ENCODE assay signal across 19 cellular contexts in genomic region chr15:89377042-89377841, GRCh38. TPM values are rescaled to one million over a fixed set of nuclear protein-coding genes. Genes with fewer than 3 reads are reported as not detected.
DNase-seq lines count a peak whose midpoint lies in the region; ATAC-seq and TF ChIP-seq lines count a peak whose summit lies in the region.
"Had no signal": no experiment of that assay in that cellular context is flagged by ENCODE, and none has a peak within 500 bp of the region (broad histone marks: within the 10 kb centered on the region; RNA-seq: fewer than 3 reads in every experiment).

No MANE protein-coding gene starts in this region.

- no peak overlapping the region for H3K4me3 ChIP-seq in CD8-positive, alpha-beta memory T cell (ENCODE audit: low read length)
- H3K4me3 ChIP-seq: psoas muscle had no signal

- CTCF ChIA-PET in CD8-positive, alpha-beta memory T cell (lab: Charles Lee) = interaction anchor here (4.5 kb wide), 1 partner anchor 19 kb away, joined by 32 read pairs; no protein-coding TSS in a partner anchor
- CTCF ChIA-PET in activated B cell treated with CpG ODN at 0.5 μM for 24 hours (lab: Charles Lee) = interaction anchor here (3.7 kb wide), 1 partner anchor 19 kb away, joined by 18 read pairs; no protein-coding TSS in a partner anchor

- TF ChIP-seq CTCF in 22Rv1 (IDR thresholded peaks at IDR 0.05) (no peak), activated B cell treated with CpG ODN at 0.5 μM for 24 hours (IDR thresholded peaks at IDR 0.05) (no peak)

- no peaks in the 10 kb centered on the region for H3K36me3 ChIP-seq in CD8-positive, alpha-beta memory T cell (ENCODE audit: insufficient read depth, low read length)
- H3K36me3 ChIP-seq: stomach, transverse colon had no signal

- no peaks in the 10 kb centered on the region for H3K9me3 ChIP-seq in CD8-positive, alpha-beta memory T cell (ENCODE audit: low read length)
- H3K9me3 ChIP-seq: psoas muscle, stomach, transverse colon had no signal

- H3K27ac ChIP-seq in 22Rv1 = peak overlapping the region; percentile 88
- no peak overlapping the region for H3K27ac ChIP-seq in CD8-positive, alpha-beta memory T cell (ENCODE audit: low read depth, low read length)
- H3K27ac ChIP-seq: psoas muscle, stomach, transverse colon had no signal

- peaks cover 51 to 55% of the 10 kb centered on the region in 2 donors for H3K27me3 Mint-ChIP-seq in CD8-positive, alpha-beta memory T cell
- H3K27me3 Mint-ChIP-seq in activated B cell treated with CpG ODN at 0.5 μM for 24 hours (peaks cover 60% of the 10 kb centered on the region), immature natural killer cell (ENCODE audit: low read depth in 3 of 3) (peaks cover 11 to 37% (median 33%) of the 10 kb centered on the region in 3 donors)

- peaks cover 34% of the 10 kb centered on the region for H3K27me3 ChIP-seq in CD8-positive, alpha-beta memory T cell (ENCODE audit: insufficient read depth, low read length, poor library complexity, severe bottlenecking)

- peaks cover 0 to under 1% (median 0%) of the 10 kb centered on the region in 5 donors for H3K9me3 Mint-ChIP-seq in CD8-positive, alpha-beta memory T cell
- H3K9me3 Mint-ChIP-seq in activated B cell treated with CpG ODN at 0.5 μM for 24 hours (no peaks in the 10 kb centered on the region), immature natural killer cell (no peaks in the 10 kb centered on the region)
- H3K9me3 Mint-ChIP-seq: activated CD4-positive, alpha-beta T cell treated with anti-CD3 and anti-CD28 coated beads, Interleukin-2, amount 10 ng/mL, durations not matched to agents 24 days and 14 days had no signal

- peaks cover 7 to 37% (median 10%) of the 10 kb centered on the region in 3 donors for H3K4me1 Mint-ChIP-seq in CD8-positive, alpha-beta memory T cell
- H3K4me1 Mint-ChIP-seq in activated B cell treated with CpG ODN at 0.5 μM for 24 hours (peaks cover 14% of the 10 kb centered on the region), immature natural killer cell (peaks cover 13 to 14% of the 10 kb centered on the region in 2 donors)
- H3K4me1 Mint-ChIP-seq: activated CD4-positive, alpha-beta T cell treated with anti-CD3 and anti-CD28 coated beads, Interleukin-2, amount 10 ng/mL, durations not matched to agents 24 days and 14 days had no signal

- intact Hi-C loops in activated B cell treated with CpG ODN at 0.5 μM for 24 hours (cut with micrococcal nuclease) = no loop called here

- DNase-seq in CD8-positive, alpha-beta memory T cell = no peak
- DNase-seq in activated B cell treated with CpG ODN at 0.5 μM for 24 hours = no peak
- no peak for DNase-seq in immature natural killer cell
- no peak for DNase-seq in NCI-H2107 treated with DMSO at 0.1 percent for 48 hours (lab: John Stamatoyannopoulos, UW; ENCODE audit: unreplicated experiment)
- no peak for DNase-seq in SKM-1 treated with dmso at 0.1 percent for 144 hours (lab: John Stamatoyannopoulos, UW; ENCODE audit: unreplicated experiment)
- no peak for DNase-seq in stimulated activated CD4-positive, alpha-beta T cell treated with anti-CD3 and anti-CD28 coated beads, Interleukin-4, amount 100 ng/mL, for 24 hours
- DNase-seq: activated CD4-positive, alpha-beta T cell treated with anti-CD3 and anti-CD28 coated beads, Interleukin-2, amount 10 ng/mL, durations not matched to agents 24 days and 14 days; activated gamma-delta T cell treated with Interleukin-2 at 50 U/mL for 16 hours; DMS79 treated with DMSO at 0.1 percent for 48 hours; effector memory CD4-positive, alpha-beta T cell; NCI-H2107; NCI-H524; psoas muscle; stimulated activated CD4-positive, alpha-beta T cell treated with anti-CD3 and anti-CD28 coated beads, Interleukin-1b, Interleukin-23, amount 100 ng/mL, for 48 hours; stomach; transverse colon had no signal

- H3K4me3 Mint-ChIP-seq in CD8-positive, alpha-beta memory T cell = peak overlapping the region in 6 of 7 donors; percentile 8 to 83 (median 75)
- H3K4me3 Mint-ChIP-seq in activated B cell treated with CpG ODN at 0.5 μM for 24 hours (peak overlapping the region; percentile 32), immature natural killer cell (peak overlapping the region; percentile 11 to 84 (median 48))
- H3K4me3 Mint-ChIP-seq: activated CD4-positive, alpha-beta T cell treated with anti-CD3 and anti-CD28 coated beads, Interleukin-2, amount 10 ng/mL, durations not matched to agents 24 days and 14 days had no signal

- H3K4me1 ChIP-seq in CD8-positive, alpha-beta memory T cell (ENCODE audit: insufficient read depth, low read length) = no peaks in the 10 kb centered on the region

- POLR2A ChIA-PET in CD8-positive, alpha-beta memory T cell (lab: Charles Lee) = interaction anchor here (1.5 kb wide), 1 partner anchor 42 kb away, joined by 5 read pairs; the partner anchor contains the start of gene POLG
- POLR2A ChIA-PET in activated B cell treated with CpG ODN at 0.5 μM for 24 hours (lab: Charles Lee) = interaction anchor here (0.7 to 1.4 kb wide), 2 partner anchors 17 to 22 kb away, joined by 3 read pairs; no protein-coding TSS in a partner anchor

- no peak for ATAC-seq in activated B cell treated with CpG ODN at 0.5 μM for 24 hours (ENCODE audit: low read depth)
- ATAC-seq in HG02885 (IDR thresholded peaks at IDR 0.05; ENCODE audit: poor library complexity, unreplicated experiment) = no peak
- ATAC-seq: HCT116, psoas muscle had no signal

- H3K27ac Mint-ChIP-seq in CD8-positive, alpha-beta memory T cell = peak overlapping the region in 2 of 8 donors; percentile 29 to 83
- H3K27ac Mint-ChIP-seq in activated B cell treated with CpG ODN at 0.5 μM for 24 hours (no peak overlapping the region), immature natural killer cell (no peak overlapping the region)
- H3K27ac Mint-ChIP-seq: activated CD4-positive, alpha-beta T cell treated with anti-CD3 and anti-CD28 coated beads, Interleukin-2, amount 10 ng/mL, durations not matched to agents 24 days and 14 days had no signal

- H3K36me3 Mint-ChIP-seq in CD8-positive, alpha-beta memory T cell = peaks cover 0 to 1% (median 0%) of the 10 kb centered on the region in 3 donors
- H3K36me3 Mint-ChIP-seq in activated B cell treated with CpG ODN at 0.5 μM for 24 hours (ENCODE audit: low read depth) = no peaks in the 10 kb centered on the region
- H3K36me3 Mint-ChIP-seq in immature natural killer cell = no peaks in the 10 kb centered on the region

RNA-seq across cellular contexts. Expression of gene POLG, which starts 42.6 kb away (rescaled TPM):
- 100 to 1,000 TPM; 106 to 110 TPM for total RNA-seq in CD8-positive, alpha-beta memory T cell
- polyA plus RNA-seq in CD8-positive, alpha-beta memory T cell = 56.0 TPM
- 116 and 144 TPM in 2 replicates for total RNA-seq in activated B cell treated with CpG ODN at 0.5 μM for 24 hours
- polyA plus RNA-seq in immature natural killer cell = 10 to 100 TPM; 24.3 to 79.1 (median 28.6) TPM
